In the genomic region with DNA sequence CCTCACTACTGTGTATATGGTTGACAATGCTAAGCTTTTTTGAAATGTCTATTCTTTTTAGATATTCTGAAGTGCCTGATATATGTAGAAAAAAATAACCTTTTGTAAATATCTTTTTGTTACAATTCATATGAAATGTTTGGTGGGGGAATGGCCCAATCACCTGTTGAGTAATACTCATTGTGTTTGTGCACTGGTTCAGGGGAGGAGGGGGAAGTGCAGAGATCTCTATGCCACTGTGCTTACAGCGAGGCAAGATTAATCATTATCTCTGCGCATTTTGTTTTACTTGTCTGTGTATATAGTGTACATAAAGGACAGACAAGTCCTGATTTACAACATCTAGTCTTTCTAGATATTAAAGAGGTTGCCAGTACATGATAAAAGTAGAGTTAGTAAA, we compare ENCODE assay signal across 21 cellular contexts. TPM values are rescaled to one million over a fixed set of nuclear protein-coding genes. Genes with fewer than 3 reads are reported as not detected.
DNase-seq lines count a peak whose midpoint lies in the region; ATAC-seq and TF ChIP-seq lines count a peak whose summit lies in the region.
"Had no signal": no experiment of that assay in that cellular context is flagged by ENCODE, and none has a peak within 500 bp of the region (broad histone marks: within the 10 kb centered on the region; RNA-seq: fewer than 3 reads in every experiment).

No MANE protein-coding gene starts in this region.

- 56% methylated on average over 2 of the region's 2 CpGs for WGBS in right lobe of liver (ENCODE audit: insufficient coverage, low coverage, low lambda C conversion rate, missing lambda C conversion rate)
- WGBS in tibial nerve, 2 donors = 88 to 89% methylated on average over 2 of the region's 2 CpGs

- H3K4me3 Mint-ChIP-seq in CD4-positive, alpha-beta T cell = peak overlapping the region; percentile 47
- H3K4me3 Mint-ChIP-seq: neural progenitor cell had no signal

- ATAC-seq in CD4-positive, alpha-beta T cell (ENCODE audit: poor library complexity) = no peak
- ATAC-seq in right lobe of liver = peak; percentile 73 to 89 (median 82)

- H3K4me1 ChIP-seq in right lobe of liver = peaks cover 0 to 10% (median 0%) of the 10 kb centered on the region in 4 donors
- H3K4me1 ChIP-seq in SJCRH30 = no peaks in the 10 kb centered on the region
- H3K4me1 ChIP-seq in tibial nerve = peaks cover 0 to 7% (median 0%) of the 10 kb centered on the region in 4 donors
- H3K4me1 ChIP-seq: breast epithelium, neural progenitor cell, prostate gland had no signal

- H3K27ac Mint-ChIP-seq in CD4-positive, alpha-beta T cell = peak overlapping the region; percentile 73
- H3K27ac Mint-ChIP-seq: neural progenitor cell had no signal

- H3K4me1 Mint-ChIP-seq in CD4-positive, alpha-beta T cell (ENCODE audit: low read depth) = peaks cover 6% of the 10 kb centered on the region
- H3K4me1 Mint-ChIP-seq: neural progenitor cell had no signal

- no peak for TF ChIP-seq CTCF in CD4-positive, alpha-beta T cell (IDR thresholded peaks at IDR 0.05)
- TF ChIP-seq CTCF in VCaP (conservative IDR thresholded peaks at IDR 0.05) (no peak), right lobe of liver (IDR thresholded peaks at IDR 0.05) (no peak), tibial nerve (IDR thresholded peaks at IDR 0.05) (no peak)

- intact Hi-C loops in CD4-positive, alpha-beta T cell (cut with DNase I, micrococcal nuclease) = no loop called here
- intact Hi-C loops in right lobe of liver (cut with DNase I) = no loop called here

- H3K36me3 ChIP-seq in right lobe of liver (no peaks in the 10 kb centered on the region), SJCRH30 (peaks cover 3% of the 10 kb centered on the region; the same call in 1 of the 2 replicates), tibial nerve (peaks cover 0 to 20% (median 0%) of the 10 kb centered on the region in 3 donors)
- H3K36me3 ChIP-seq: adrenal gland, breast epithelium, neural progenitor cell, prostate gland had no signal

- POLR2A ChIA-PET in CD4-positive, alpha-beta T cell (lab: Charles Lee) = interaction anchor here (1.2 to 1.9 kb wide), 3 partner anchors 27 to 101 kb away, joined by 3 to 8 read pairs (median 5); partner anchors contain the start of gene KLHL7

- H3K9me3 ChIP-seq in CD4-positive, alpha-beta T cell (ENCODE audit: control insufficient read depth, low read length) = no peaks in the 10 kb centered on the region
- no peaks in the 10 kb centered on the region for H3K9me3 ChIP-seq in right lobe of liver
- no peaks in the 10 kb centered on the region for H3K9me3 ChIP-seq in SJCRH30 (replicated peaks)
- H3K9me3 ChIP-seq in tibial nerve = no peaks in the 10 kb centered on the region
- H3K9me3 ChIP-seq: adrenal gland, breast epithelium, left lung, prostate gland had no signal

- H3K27me3 ChIP-seq in CD4-positive, alpha-beta T cell (ENCODE audit: control insufficient read depth, insufficient read depth, low read length) = no peaks in the 10 kb centered on the region
- H3K27me3 ChIP-seq in right lobe of liver (no peaks in the 10 kb centered on the region), SJCRH30 (no peaks in the 10 kb centered on the region), tibial nerve (peaks cover 0 to 7% of the 10 kb centered on the region in 2 donors)
- H3K27me3 ChIP-seq: adrenal gland, breast epithelium, neural progenitor cell had no signal

- DNase-seq in CD4-positive, alpha-beta T cell = no peak
- peak; percentile 75 for DNase-seq in HuH-7 (ENCODE audit: low spot score)
- no peak for DNase-seq in right lobe of liver
- no peak for DNase-seq in SJCRH30
- DNase-seq in tibial nerve (ENCODE audit: low spot score in 2 of 2) = no peak
- DNase-seq in HK-2 (ENCODE audit: unreplicated experiment) = no peak
- DNase-seq: activated CD4-positive, alpha-beta T cell treated with anti-CD3 and anti-CD28 coated beads for 4 hours; activated CD8-positive, alpha-beta memory T cell treated with anti-CD3 and anti-CD28 coated beads, Interleukin-2, amount 50 U/mL, for 48 hours; activated effector memory CD4-positive, alpha-beta T cell treated with Interleukin-2 at 50 U/mL for 16 hours; adrenal gland; cortex of kidney; glutamatergic neuron; left lung; NCI-H1436 treated with DMSO at 0.1 percent for 48 hours; NCI-H2171 treated with DMSO at 0.1 percent for 48 hours; NK-92 treated with Interleukin-12 subunit alpha and Interleukin-12 subunit beta, amount 100 ng/mL, for 24 hours; stimulated activated CD4-positive, alpha-beta T cell treated with anti-CD3 and anti-CD28 coated beads, Interleukin-1b, Interleukin-23, amount 100 ng/mL, for 48 hours had no signal

- no peak overlapping the region for H3K27ac ChIP-seq in CD4-positive, alpha-beta T cell (ENCODE audit: low read depth, low read length)
- H3K27ac ChIP-seq in VCaP (peak overlapping the region; percentile 66), right lobe of liver (no peak overlapping the region), SJCRH30 (no peak overlapping the region), tibial nerve (no peak overlapping the region)
- H3K27ac ChIP-seq: neural progenitor cell had no signal

- no peak for TF ChIP-seq POLR2A in right lobe of liver (IDR thresholded peaks at IDR 0.05)
- no peak for TF ChIP-seq POLR2A in tibial nerve (IDR thresholded peaks at IDR 0.05)

- TF ChIP-seq EP300 in tibial nerve (IDR thresholded peaks at IDR 0.05) = no peak

- peaks cover 19% of the 10 kb centered on the region for H3K36me3 Mint-ChIP-seq in CD4-positive, alpha-beta T cell (ENCODE audit: low read depth)

- H3K9me3 Mint-ChIP-seq in CD4-positive, alpha-beta T cell = no peaks in the 10 kb centered on the region
- H3K9me3 Mint-ChIP-seq: neural progenitor cell had no signal

- H3K4me3 ChIP-seq in right lobe of liver (no peak overlapping the region), SJCRH30 (no peak overlapping the region), tibial nerve (no peak overlapping the region)
- H3K4me3 ChIP-seq: neural progenitor cell, prostate gland had no signal

- peaks cover 41% of the 10 kb centered on the region for H3K27me3 Mint-ChIP-seq in CD4-positive, alpha-beta T cell

- CTCF ChIA-PET in CD4-positive, alpha-beta T cell (lab: Charles Lee) = no interaction called here

RNA-seq across cellular contexts. Expression of gene NUP42, which starts 25.2 kb away (rescaled TPM):
- total RNA-seq in CD4-positive, alpha-beta T cell = 10 to 100 TPM; 19.4 to 20.1 TPM
- 10 to 100 TPM; 13.0 to 45.6 (median 15.5) TPM for total RNA-seq in right lobe of liver
- 71.9 and 77.1 TPM in 2 replicates for total RNA-seq in SJCRH30 (2014; rRNA removed; shearing (Covaris generic))
- 10 to 100 TPM; 19.2 to 45.6 (median 35.8) TPM for total RNA-seq in tibial nerve

RNA-seq across cellular contexts. Expression of gene GPNMB, which starts 39.5 kb away (rescaled TPM):
- not detected for total RNA-seq in CD4-positive, alpha-beta T cell
- 10 to 100 TPM in 4 of 6 experiments, 1 to 10 TPM in 2; 5.8 to 64.9 (median 13.4) TPM for total RNA-seq in right lobe of liver
- 0.85 and 1.3 TPM in 2 replicates for total RNA-seq in SJCRH30 (2014; rRNA removed; shearing (Covaris generic))
- 100 to 1,000 TPM in 1 of 4 donors, 10 to 100 TPM in 3; 47.4 to 156 (median 72.5) TPM for total RNA-seq in tibial nerve
